In the genomic region with DNA sequence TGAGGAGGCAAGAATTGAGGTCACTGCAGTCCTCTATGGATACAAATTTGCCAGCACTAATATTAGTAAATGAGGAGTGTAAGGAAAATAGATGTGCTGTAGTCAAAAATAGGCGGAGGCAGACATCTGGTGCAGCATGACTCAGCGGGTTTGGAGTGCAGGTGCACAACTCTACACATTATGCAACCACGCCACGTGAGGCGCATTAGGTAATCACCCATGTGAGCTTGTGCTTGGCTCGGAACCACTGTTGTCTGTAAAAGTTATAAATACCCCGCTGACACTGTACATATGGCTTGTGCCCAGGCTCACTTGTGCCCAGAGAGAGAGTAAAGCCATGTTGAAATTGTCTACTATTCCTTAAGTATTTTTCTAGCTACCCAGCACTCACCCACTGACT, we compare ENCODE assay signal across 1 cellular context.
TF ChIP-seq lines count a peak whose summit lies in the region.

No MANE protein-coding gene starts in this region.

TF ChIP-seq in K562, 482 proteins besides CTCF, POLR2A, EP300 and RAD21 (continued from another document):
- TF ChIP-seq CBX1 (IDR thresholded peaks at IDR 0.05; ENCODE audit: low read depth) (peak; percentile 73; the same call in 1 of the 2 replicates), NFE2 (IDR thresholded peaks at IDR 0.05; ENCODE audit: low read depth) (peak; percentile 63), ZFP36 (IDR thresholded peaks at IDR 0.05; ENCODE audit: low read depth, low read length, partially characterized antibody) (peak; percentile 41)
TF ChIP-seq in K562: peak in this region for 12.
